ENCODE assay signal across 1 cellular context in genomic region chr20:56001106-56001785, GRCh38.
TF ChIP-seq lines count a peak whose summit lies in the region.

No MANE protein-coding gene starts in this region.

TF ChIP-seq in HepG2, 621 proteins besides CTCF, POLR2A, EP300 and RAD21 (continued from another document):
- TF ChIP-seq ZNF34 (CRISPR knock-in tag; IDR thresholded peaks at IDR 0.05; ENCODE audit: borderline replicate concordance) = no peak
- TF ChIP-seq ZNF329 (CRISPR knock-in tag; IDR thresholded peaks at IDR 0.05; ENCODE audit: low read depth) = no peak
- TF ChIP-seq BCL6 (CRISPR knock-in tag; IDR thresholded peaks at IDR 0.05) = peak; percentile 49; the same call in 1 of the 2 replicates
- no peak for TF ChIP-seq KDM3A (CRISPR knock-in tag; IDR thresholded peaks at IDR 0.05; ENCODE audit: low read depth)
- no peak for TF ChIP-seq RERE (CRISPR knock-in tag; IDR thresholded peaks at IDR 0.05; ENCODE audit: low read depth)
- TF ChIP-seq SIX4 (CRISPR knock-in tag; IDR thresholded peaks at IDR 0.05) = 0 out of 2 replicates have a peak, but pooled peaks have one; percentile 20
- TF ChIP-seq DR1 (CRISPR knock-in tag; IDR thresholded peaks at IDR 0.05) = no peak
- no peak for TF ChIP-seq ZNF850 (CRISPR knock-in tag; conservative IDR thresholded peaks at IDR 0.05)
- TF ChIP-seq FOXP1 (IDR thresholded peaks at IDR 0.05) = no peak
- TF ChIP-seq FOXP1 (CRISPR knock-in tag; IDR thresholded peaks at IDR 0.05) = no peak
- TF ChIP-seq KDM5A (IDR thresholded peaks at IDR 0.05; ENCODE audit: borderline replicate concordance, low read length) = no peak
- TF ChIP-seq, protein P1, sequence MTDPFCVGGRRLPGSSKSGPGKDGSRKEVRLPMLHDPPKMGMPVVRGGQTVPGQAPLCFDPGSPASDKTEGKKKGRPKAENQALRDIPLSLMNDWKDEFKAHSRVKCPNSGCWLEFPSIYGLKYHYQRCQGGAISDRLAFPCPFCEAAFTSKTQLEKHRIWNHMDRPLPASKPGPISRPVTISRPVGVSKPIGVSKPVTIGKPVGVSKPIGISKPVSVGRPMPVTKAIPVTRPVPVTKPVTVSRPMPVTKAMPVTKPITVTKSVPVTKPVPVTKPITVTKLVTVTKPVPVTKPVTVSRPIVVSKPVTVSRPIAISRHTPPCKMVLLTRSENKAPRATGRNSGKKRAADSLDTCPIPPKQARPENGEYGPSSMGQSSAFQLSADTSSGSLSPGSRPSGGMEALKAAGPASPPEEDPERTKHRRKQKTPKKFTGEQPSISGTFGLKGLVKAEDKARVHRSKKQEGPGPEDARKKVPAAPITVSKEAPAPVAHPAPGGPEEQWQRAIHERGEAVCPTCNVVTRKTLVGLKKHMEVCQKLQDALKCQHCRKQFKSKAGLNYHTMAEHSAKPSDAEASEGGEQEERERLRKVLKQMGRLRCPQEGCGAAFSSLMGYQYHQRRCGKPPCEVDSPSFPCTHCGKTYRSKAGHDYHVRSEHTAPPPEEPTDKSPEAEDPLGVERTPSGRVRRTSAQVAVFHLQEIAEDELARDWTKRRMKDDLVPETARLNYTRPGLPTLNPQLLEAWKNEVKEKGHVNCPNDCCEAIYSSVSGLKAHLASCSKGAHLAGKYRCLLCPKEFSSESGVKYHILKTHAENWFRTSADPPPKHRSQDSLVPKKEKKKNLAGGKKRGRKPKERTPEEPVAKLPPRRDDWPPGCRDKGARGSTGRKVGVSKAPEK (CRISPR knock-in tag; IDR thresholded peaks at IDR 0.05; ENCODE audit: borderline replicate concordance) = no peak
- TF ChIP-seq FOXA3 (CRISPR knock-in tag; IDR thresholded peaks at IDR 0.05) = peak; percentile 33; the same call in 1 of the 2 replicates
- TF ChIP-seq GABPB1 (CRISPR knock-in tag; IDR thresholded peaks at IDR 0.05) = no peak
- TF ChIP-seq GATA4 (IDR thresholded peaks at IDR 0.05; ENCODE audit: borderline replicate concordance, low read depth) = no peak
- peak; percentile 36; the same call in 1 of the 2 replicates for TF ChIP-seq NFYC (CRISPR knock-in tag; IDR thresholded peaks at IDR 0.05)
